In the genomic region with DNA sequence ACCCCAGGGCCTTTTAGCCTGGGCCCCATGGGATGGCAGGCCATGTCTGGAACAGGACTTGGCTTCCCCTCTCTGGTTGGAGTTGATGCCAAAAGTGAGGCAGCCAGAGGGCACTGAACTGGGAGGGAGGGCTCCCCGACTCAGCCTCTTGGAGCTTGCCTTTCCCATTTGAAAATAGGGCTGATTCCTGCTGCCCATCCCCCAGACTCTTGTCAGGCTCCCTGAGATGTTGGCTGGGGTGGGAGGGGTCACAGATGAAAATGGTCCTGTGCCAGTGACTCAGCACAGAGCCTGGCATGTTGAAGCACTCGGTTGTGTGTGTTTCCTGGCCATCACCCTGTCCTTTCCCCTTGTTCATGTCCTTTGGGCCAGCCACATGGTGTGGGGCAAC, we compare ENCODE assay signal across 1 cellular context.
TF ChIP-seq lines count a peak whose summit lies in the region.

No MANE protein-coding gene starts in this region.

TF ChIP-seq in A549, 52 proteins besides CTCF, POLR2A, EP300 and RAD21 (continued from another document):
- TF ChIP-seq REST (IDR thresholded peaks at IDR 0.05), result no peak
- no peak for TF ChIP-seq CBX2 (IDR thresholded peaks at IDR 0.05; ENCODE audit: borderline replicate concordance, low read depth)
- no peak for TF ChIP-seq NR3C1 (IDR thresholded peaks at IDR 0.05)
- TF ChIP-seq RFX5 (IDR thresholded peaks at IDR 0.05), result no peak
- no peak for TF ChIP-seq FOSB (CRISPR knock-in tag; IDR thresholded peaks at IDR 0.05)
- no peak for TF ChIP-seq RARB (CRISPR knock-in tag; IDR thresholded peaks at IDR 0.05)
- no peak for TF ChIP-seq RNF2 (IDR thresholded peaks at IDR 0.05; ENCODE audit: borderline replicate concordance, low read depth)
- TF ChIP-seq CHD2 (IDR thresholded peaks at IDR 0.05; ENCODE audit: low read length, partially characterized antibody), result no peak
- TF ChIP-seq, protein P1, sequence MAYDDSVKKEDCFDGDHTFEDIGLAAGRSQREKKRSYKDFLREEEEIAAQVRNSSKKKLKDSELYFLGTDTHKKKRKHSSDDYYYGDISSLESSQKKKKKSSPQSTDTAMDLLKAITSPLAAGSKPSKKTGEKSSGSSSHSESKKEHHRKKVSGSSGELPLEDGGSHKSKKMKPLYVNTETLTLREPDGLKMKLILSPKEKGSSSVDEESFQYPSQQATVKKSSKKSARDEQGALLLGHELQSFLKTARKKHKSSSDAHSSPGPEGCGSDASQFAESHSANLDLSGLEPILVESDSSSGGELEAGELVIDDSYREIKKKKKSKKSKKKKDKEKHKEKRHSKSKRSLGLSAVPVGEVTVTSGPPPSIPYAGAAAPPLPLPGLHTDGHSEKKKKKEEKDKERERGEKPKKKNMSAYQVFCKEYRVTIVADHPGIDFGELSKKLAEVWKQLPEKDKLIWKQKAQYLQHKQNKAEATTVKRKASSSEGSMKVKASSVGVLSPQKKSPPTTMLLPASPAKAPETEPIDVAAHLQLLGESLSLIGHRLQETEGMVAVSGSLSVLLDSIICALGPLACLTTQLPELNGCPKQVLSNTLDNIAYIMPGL (CRISPR knock-in tag; IDR thresholded peaks at IDR 0.05; ENCODE audit: borderline replicate concordance), result no peak
